12 cellular contexts compared by ENCODE assay signal in the genomic region with DNA sequence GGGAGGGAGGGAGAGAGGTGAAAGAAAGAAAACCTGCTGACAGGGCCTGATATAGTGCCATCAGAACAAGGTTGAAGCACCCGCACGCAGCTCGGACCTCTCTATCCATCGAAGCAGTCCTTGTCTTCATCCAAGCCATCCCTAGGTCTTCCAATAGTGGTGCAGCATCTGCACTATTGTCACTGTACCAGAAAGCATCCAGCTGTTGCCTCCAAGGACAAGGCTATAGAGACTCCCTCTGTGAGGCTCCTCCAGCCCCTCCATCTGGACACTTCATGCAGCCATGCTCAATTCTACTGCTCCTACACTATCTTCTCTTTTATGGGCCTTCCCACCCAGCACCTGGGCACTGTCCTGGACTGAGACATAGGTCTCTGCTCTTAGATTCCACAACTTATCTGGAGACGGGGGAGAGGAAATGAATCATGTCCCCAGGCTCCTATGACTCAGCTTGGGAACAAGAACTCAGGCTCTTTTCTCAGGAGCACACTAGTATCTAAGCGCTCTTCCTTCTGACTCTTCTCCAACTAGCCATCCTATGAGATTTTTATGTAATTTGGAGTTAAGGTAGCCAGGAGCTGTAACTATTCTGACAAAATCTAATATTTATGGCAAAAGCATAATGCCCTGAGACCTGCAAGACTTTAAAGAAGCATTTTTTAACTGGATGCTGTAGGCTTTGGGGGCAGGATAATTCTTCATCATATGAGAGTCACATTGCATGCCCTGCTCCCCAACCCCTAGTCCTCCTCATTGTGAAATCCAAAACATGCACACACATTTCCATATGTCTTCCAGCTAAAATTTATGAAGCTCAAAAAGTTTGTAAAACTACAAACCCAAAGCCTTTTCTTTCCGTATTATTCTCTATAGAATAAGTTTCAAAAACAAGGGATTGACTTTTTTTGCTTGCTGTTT.
DNase-seq lines count a peak whose midpoint lies in the region; ATAC-seq and TF ChIP-seq lines count a peak whose summit lies in the region.
"Had no signal": no experiment of that assay in that cellular context is flagged by ENCODE, and none has a peak within 500 bp of the region (broad histone marks: within the 10 kb centered on the region; RNA-seq: fewer than 3 reads in every experiment).

No MANE protein-coding gene starts in this region.

- peak overlapping the region; percentile 50 for H3K27ac Mint-ChIP-seq in osteocyte (ENCODE audit: unreplicated experiment)
- H3K27ac Mint-ChIP-seq: activated T-cell treated with anti-CD3 and anti-CD28 coated beads, Interleukin-2, amount 50 U/mL, for 72 hours had no signal

- H3K4me3 ChIP-seq in fibroblast of mammary gland (ENCODE audit: control insufficient read depth, low read depth, low read length): no peak overlapping the region

- no peak for ATAC-seq in GM18868 (IDR thresholded peaks at IDR 0.05; ENCODE audit: unreplicated experiment)
- ATAC-seq in HG03039 (IDR thresholded peaks at IDR 0.05; ENCODE audit: unreplicated experiment): no peak
- no peak for ATAC-seq in GM19455 (IDR thresholded peaks at IDR 0.05; ENCODE audit: unreplicated experiment)
- ATAC-seq: activated T-cell treated with anti-CD3 and anti-CD28 coated beads, Interleukin-2, amount 50 U/mL, for 72 hours had no signal

- peak; percentile 96 for DNase-seq in EH (ENCODE audit: low read depth)
- DNase-seq in RPMI7951 (ENCODE audit: low read depth): peak; percentile 96
- DNase-seq in fibroblast of mammary gland (ENCODE audit: low read depth): peak; percentile 99
- DNase-seq in osteocyte (ENCODE audit: extremely low spot score, unreplicated experiment): no peak
- DNase-seq in RPMI8226: no peak
- DNase-seq: activated T-cell treated with anti-CD3 and anti-CD28 coated beads, Interleukin-2, amount 50 U/mL, for 72 hours; DMS153; KG1; NCI-H526 treated with DMSO at 0.1 percent for 48 hours had no signal

- H3K9me3 Mint-ChIP-seq in osteocyte (ENCODE audit: unreplicated experiment): peaks cover 11% of the 10 kb centered on the region

- H3K27me3 Mint-ChIP-seq in osteocyte (ENCODE audit: unreplicated experiment): no peaks in the 10 kb centered on the region

- TF ChIP-seq CTCF in fibroblast of mammary gland (conservative IDR thresholded peaks at IDR 0.05; ENCODE audit: control insufficient read depth, insufficient read depth, low read depth, low read length) (no peak), osteocyte (IDR thresholded peaks at IDR 0.05) (no peak)

- H3K36me3 Mint-ChIP-seq in osteocyte (ENCODE audit: unreplicated experiment): no peaks in the 10 kb centered on the region

- H3K4me3 Mint-ChIP-seq in osteocyte (ENCODE audit: unreplicated experiment): no peak overlapping the region
- H3K4me3 Mint-ChIP-seq: activated T-cell treated with anti-CD3 and anti-CD28 coated beads, Interleukin-2, amount 50 U/mL, for 72 hours had no signal

- H3K4me1 Mint-ChIP-seq in osteocyte (ENCODE audit: unreplicated experiment): peaks cover 23% of the 10 kb centered on the region

Comparison
In these comparisons a context has a peak if more than half of its experiments do, and no peak if none do; other contexts are left out.
1. DNase-seq: peak in EH (single experiment), RPMI7951 (single experiment) and fibroblast of mammary gland (single experiment); none in osteocyte (single experiment) and RPMI8226 (single experiment).